In genomic region chr10:3950676-3951275, GRCh38 we compare ENCODE assay signal across 1 cellular context.
TF ChIP-seq lines count a peak whose summit lies in the region.

No MANE protein-coding gene starts in this region.

TF ChIP-seq in HepG2, 621 proteins besides CTCF, POLR2A, EP300 and RAD21 (continued from another document):
- TF ChIP-seq CENPBD1 (CRISPR knock-in tag; IDR thresholded peaks at IDR 0.05; ENCODE audit: borderline replicate concordance, low read depth) (no peak), FOXC1 (CRISPR knock-in tag; IDR thresholded peaks at IDR 0.05; ENCODE audit: borderline replicate concordance) (no peak), SRSF1 (optimal IDR thresholded peaks at IDR 0.05; ENCODE audit: low read depth, low read length) (no peak), AKAP8 (CRISPR knock-in tag; IDR thresholded peaks at IDR 0.05) (no peak), MTF1 (CRISPR knock-in tag; IDR thresholded peaks at IDR 0.05) (no peak)
